Comparison of ENCODE assay signal across 15 cellular contexts in the genomic region with DNA sequence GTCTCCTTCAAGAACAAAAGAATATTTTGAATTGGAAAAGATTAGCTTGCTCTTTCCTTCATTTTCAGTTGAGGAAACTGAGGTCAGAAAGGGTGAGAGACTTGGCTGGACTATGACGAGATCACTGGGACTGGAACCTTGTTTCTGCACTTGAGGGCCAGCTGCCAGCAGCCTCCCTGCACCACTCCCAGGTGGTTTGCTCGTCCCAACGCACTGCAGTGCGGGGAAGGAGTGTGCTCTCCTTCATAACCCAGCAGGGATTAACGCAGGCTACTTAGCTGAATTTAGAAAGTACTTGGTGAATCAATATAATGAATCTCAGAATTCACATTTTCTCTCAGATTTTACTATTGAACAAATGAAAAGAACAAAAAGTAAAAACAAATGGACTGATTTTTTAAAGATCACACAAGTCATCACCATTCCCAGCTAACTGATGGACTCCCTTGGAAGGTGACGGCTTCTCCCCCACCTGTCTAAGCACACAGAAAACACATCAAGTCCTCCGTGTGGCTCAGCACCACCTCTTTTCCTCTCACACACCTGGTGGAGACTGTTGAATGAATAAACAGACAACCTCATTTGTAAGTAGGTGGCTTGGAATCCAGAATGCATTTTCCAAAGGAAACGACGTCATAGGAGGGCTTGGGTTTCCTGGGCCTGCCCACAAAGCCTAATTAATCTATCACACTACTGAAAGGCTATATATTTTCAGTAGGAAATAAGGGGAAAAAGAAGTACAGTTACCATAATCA.
DNase-seq lines count a peak whose midpoint lies in the region; ATAC-seq and TF ChIP-seq lines count a peak whose summit lies in the region.
"Had no signal": no experiment of that assay in that cellular context is flagged by ENCODE, and none has a peak within 500 bp of the region (broad histone marks: within the 10 kb centered on the region; RNA-seq: fewer than 3 reads in every experiment).

No MANE protein-coding gene starts in this region.

- peaks cover 31 to 41% of the 10 kb centered on the region in 2 donors for H3K4me1 ChIP-seq in mucosa of rectum (ENCODE audit: control insufficient read depth in 2 of 2, insufficient read depth in 2 of 2, low read length in 2 of 2)
- H3K4me1 ChIP-seq: gastroesophageal sphincter had no signal

- H3K9me3 ChIP-seq in mucosa of rectum (ENCODE audit: control insufficient read depth in 2 of 2, low read length in 2 of 2): no peaks in the 10 kb centered on the region
- H3K9me3 ChIP-seq: gastroesophageal sphincter, SK-N-SH had no signal

- H3K9ac ChIP-seq in mucosa of rectum (ENCODE audit: low read depth in 1 of 2, low read length in 2 of 2): no peak overlapping the region
- H3K9ac ChIP-seq: SK-N-SH had no signal

- no peak overlapping the region for H3K4me3 Mint-ChIP-seq in activated T-cell treated with anti-CD3 and anti-CD28 coated beads, Interleukin-2, amount 50 U/mL, for 4 hours

- peak overlapping the region; percentile 9 to 32 for H3K27ac ChIP-seq in mucosa of rectum (ENCODE audit: low read depth in 2 of 2, low read length in 2 of 2)
- H3K27ac ChIP-seq: gastroesophageal sphincter had no signal

- peaks cover 10% of the 10 kb centered on the region for H3K27me3 Mint-ChIP-seq in activated T-cell treated with anti-CD3 and anti-CD28 coated beads, Interleukin-2, amount 50 U/mL, for 4 hours (ENCODE audit: low read depth)

- no peaks in the 10 kb centered on the region for H3K36me3 ChIP-seq in mucosa of rectum (ENCODE audit: control insufficient read depth in 2 of 2, insufficient read depth in 2 of 2, low read length in 2 of 2)
- H3K36me3 ChIP-seq: gastroesophageal sphincter had no signal

- H3K36me3 Mint-ChIP-seq in activated T-cell treated with anti-CD3 and anti-CD28 coated beads, Interleukin-2, amount 50 U/mL, for 4 hours (ENCODE audit: insufficient read depth): no peaks in the 10 kb centered on the region
- H3K36me3 Mint-ChIP-seq: brain had no signal

- no peak for ATAC-seq in HG03432 (IDR thresholded peaks at IDR 0.05; ENCODE audit: unreplicated experiment)
- ATAC-seq in activated T-cell treated with anti-CD3 and anti-CD28 coated beads, Interleukin-2, amount 50 U/mL, for 4 hours: no peak
- ATAC-seq: gastroesophageal sphincter, right cardiac atrium had no signal

- H3K4me3 ChIP-seq in mucosa of rectum (ENCODE audit: low read length in 2 of 2) (no peak overlapping the region), foreskin fibroblast (ENCODE audit: low read depth in 1 of 2, low read length in 2 of 2) (no peak overlapping the region)
- H3K4me3 ChIP-seq: gastroesophageal sphincter had no signal

- no peaks in the 10 kb centered on the region for H3K27me3 ChIP-seq in mucosa of rectum (ENCODE audit: control insufficient read depth in 2 of 2, insufficient read depth in 2 of 2, low read length in 2 of 2)
- H3K27me3 ChIP-seq: gastroesophageal sphincter had no signal

- H3K4me1 Mint-ChIP-seq in activated T-cell treated with anti-CD3 and anti-CD28 coated beads, Interleukin-2, amount 50 U/mL, for 4 hours (ENCODE audit: low read depth): no peaks in the 10 kb centered on the region

- DNase-seq in DMS53 treated with DMSO at 0.1 percent for 48 hours (lab: John Stamatoyannopoulos, UW; ENCODE audit: unreplicated experiment): peak; percentile 82
- peak; percentile 67 for DNase-seq in NCI-H2107 treated with DMSO at 0.1 percent for 48 hours (lab: John Stamatoyannopoulos, UW; ENCODE audit: unreplicated experiment)
- DNase-seq in SHP77 treated with DMSO at 0.1 percent for 48 hours (lab: John Stamatoyannopoulos, UW): peak; percentile 94
- no peak for DNase-seq in foreskin fibroblast
- no peak for DNase-seq in activated T-cell treated with anti-CD3 and anti-CD28 coated beads, Interleukin-2, amount 50 U/mL, for 4 hours
- DNase-seq in OCI-M1 (lab: John Stamatoyannopoulos, UW): no peak
- DNase-seq: effector CD4-positive, alpha-beta T cell; kidney glomerular epithelial cell; right cardiac atrium; SK-N-SH; stimulated activated CD4-positive, alpha-beta T cell treated with anti-CD3 and anti-CD28 coated beads, Interleukin-2, amount 100 ng/mL, for 48 hours had no signal

- no peak for TF ChIP-seq CTCF in foreskin fibroblast (IDR thresholded peaks at IDR 0.05; ENCODE audit: low read depth, low read length)

- H3K9me3 Mint-ChIP-seq in activated T-cell treated with anti-CD3 and anti-CD28 coated beads, Interleukin-2, amount 50 U/mL, for 4 hours: no peaks in the 10 kb centered on the region

Comparison
In these comparisons a context has a peak if more than half of its experiments do, and no peak if none do; other contexts are left out.
1. DNase-seq: peak in DMS53 treated with DMSO at 0.1 percent for 48 hours (single experiment), NCI-H2107 treated with DMSO at 0.1 percent for 48 hours (single experiment) and SHP77 treated with DMSO at 0.1 percent for 48 hours (single experiment); none in foreskin fibroblast (0 of 2), activated T-cell treated with anti-CD3 and anti-CD28 coated beads, Interleukin-2, amount 50 U/mL, for 4 hours (single experiment) and OCI-M1 (single experiment).